9 cellular contexts compared by ENCODE assay signal in the genomic region with DNA sequence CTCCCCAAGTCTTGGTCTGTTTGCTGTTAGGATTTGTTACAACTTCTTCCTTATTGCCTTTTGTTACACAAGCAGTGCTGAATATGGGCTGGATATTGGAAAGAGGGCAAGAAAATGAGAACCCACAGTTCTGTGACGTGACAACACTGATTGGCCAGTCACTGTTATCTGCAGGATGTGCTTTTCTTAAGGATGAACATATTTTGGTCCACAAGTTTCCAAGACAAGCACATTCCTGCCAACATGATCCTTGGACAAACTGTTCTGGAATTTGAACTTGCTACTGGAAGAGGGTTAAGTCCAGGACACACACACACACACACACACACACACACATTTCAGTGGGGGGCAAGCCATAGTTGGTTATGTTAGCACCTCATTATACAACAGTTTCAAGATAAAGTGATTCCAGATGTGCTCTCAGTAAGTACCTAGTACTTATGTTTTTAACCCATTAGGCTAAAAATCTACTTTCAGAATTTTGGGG. TPM values are rescaled to one million over a fixed set of nuclear protein-coding genes. Genes with fewer than 3 reads are reported as not detected.
A peak's percentile ranks its signal among the peaks of the same experiment; 100 is the strongest.
DNase-seq lines count a peak whose midpoint lies in the region; ATAC-seq and TF ChIP-seq lines count a peak whose summit lies in the region.
"Had no signal": no experiment of that assay in that cellular context is flagged by ENCODE, and none has a peak within 500 bp of the region (broad histone marks: within the 10 kb centered on the region; RNA-seq: fewer than 3 reads in every experiment).

No MANE protein-coding gene starts in this region.

- H3K27me3 ChIP-seq in esophagus (ENCODE audit: control insufficient read depth in 1 of 2, insufficient read depth in 2 of 2, low read length in 2 of 2), result no peaks in the 10 kb centered on the region

- H3K9me3 Mint-ChIP-seq in natural killer cell, result no peaks in the 10 kb centered on the region

- H3K4me1 Mint-ChIP-seq in natural killer cell, result peaks cover 24 to 27% of the 10 kb centered on the region in 2 donors

- no peaks in the 10 kb centered on the region for H3K27me3 Mint-ChIP-seq in natural killer cell (ENCODE audit: low read depth in 2 of 2)

- no peaks in the 10 kb centered on the region for H3K36me3 ChIP-seq in esophagus (ENCODE audit: control insufficient read depth in 2 of 2, insufficient read depth in 2 of 2, low read length in 1 of 2)

- peaks cover 0 to 5% of the 10 kb centered on the region in 2 donors for H3K4me1 ChIP-seq in esophagus (ENCODE audit: control insufficient read depth in 2 of 2, insufficient read depth in 2 of 2, low read length in 1 of 2)

- no peaks in the 10 kb centered on the region for H3K9me3 ChIP-seq in esophagus (ENCODE audit: control insufficient read depth in 2 of 2, insufficient read depth in 1 of 2, low read depth in 1 of 2, low read length in 1 of 2)

- no peak overlapping the region for H3K4me3 ChIP-seq in esophagus (ENCODE audit: low read depth in 1 of 2, low read length in 2 of 2)

- intact Hi-C loops in natural killer cell (cut with micrococcal nuclease), result no loop called here

- peak; percentile 84 for DNase-seq in AG09319 (ENCODE audit: extremely low read depth, low read depth)
- peak; percentile 88 for DNase-seq in NCI-H226
- DNase-seq in non-pigmented ciliary epithelial cell (ENCODE audit: low read depth), result peak; percentile 96
- no peak for DNase-seq in NCI-H524 (lab: John Stamatoyannopoulos, UW)
- DNase-seq in natural killer cell, result no peak
- DNase-seq in NCI-H2107 (lab: John Stamatoyannopoulos, UW), result no peak
- no peak for DNase-seq in activated CD8-positive, alpha-beta memory T cell treated with anti-CD3 and anti-CD28 coated beads for 24 hours
- DNase-seq: NCI-H526 had no signal

- TF ChIP-seq CTCF in AG09319 (IDR thresholded peaks at IDR 0.05; ENCODE audit: low read depth, low read length) (no peak), natural killer cell (IDR thresholded peaks at IDR 0.05) (no peak)

- peak overlapping the region in 1 of 2 donors; percentile 62 for H3K27ac Mint-ChIP-seq in natural killer cell

- H3K36me3 Mint-ChIP-seq in natural killer cell, result peaks cover 14% of the 10 kb centered on the region

- 63 to 78% methylated on average over 1 of the region's 1 CpG for WGBS in esophagus, 2 donors

- peak overlapping the region; percentile 12 to 22 for H3K27ac ChIP-seq in esophagus (ENCODE audit: low read depth in 2 of 2, low read length in 1 of 2)

- ATAC-seq in natural killer cell, result no peak

- H3K4me3 Mint-ChIP-seq in natural killer cell, result no peak overlapping the region

RNA-seq across cellular contexts. Expression of a gene that starts 16.6 kb away (rescaled TPM):
- polyA plus RNA-seq in esophagus, result 10 to 100 TPM; 80.2 to 82.8 TPM
- 100 to 1,000 TPM; 131 to 241 (median 167) TPM for total RNA-seq in natural killer cell

Comparison
In these comparisons a context has a peak if more than half of its experiments do, and no peak if none do; other contexts are left out.
1. DNase-seq: peak in AG09319 (single experiment), NCI-H226 (single experiment) and non-pigmented ciliary epithelial cell (single experiment); none in NCI-H524 (0 of 2), natural killer cell (single experiment), NCI-H2107 (single experiment) and activated CD8-positive, alpha-beta memory T cell treated with anti-CD3 and anti-CD28 coated beads for 24 hours (single experiment).